ENCODE assay signal across 1 cellular context in the genomic region with DNA sequence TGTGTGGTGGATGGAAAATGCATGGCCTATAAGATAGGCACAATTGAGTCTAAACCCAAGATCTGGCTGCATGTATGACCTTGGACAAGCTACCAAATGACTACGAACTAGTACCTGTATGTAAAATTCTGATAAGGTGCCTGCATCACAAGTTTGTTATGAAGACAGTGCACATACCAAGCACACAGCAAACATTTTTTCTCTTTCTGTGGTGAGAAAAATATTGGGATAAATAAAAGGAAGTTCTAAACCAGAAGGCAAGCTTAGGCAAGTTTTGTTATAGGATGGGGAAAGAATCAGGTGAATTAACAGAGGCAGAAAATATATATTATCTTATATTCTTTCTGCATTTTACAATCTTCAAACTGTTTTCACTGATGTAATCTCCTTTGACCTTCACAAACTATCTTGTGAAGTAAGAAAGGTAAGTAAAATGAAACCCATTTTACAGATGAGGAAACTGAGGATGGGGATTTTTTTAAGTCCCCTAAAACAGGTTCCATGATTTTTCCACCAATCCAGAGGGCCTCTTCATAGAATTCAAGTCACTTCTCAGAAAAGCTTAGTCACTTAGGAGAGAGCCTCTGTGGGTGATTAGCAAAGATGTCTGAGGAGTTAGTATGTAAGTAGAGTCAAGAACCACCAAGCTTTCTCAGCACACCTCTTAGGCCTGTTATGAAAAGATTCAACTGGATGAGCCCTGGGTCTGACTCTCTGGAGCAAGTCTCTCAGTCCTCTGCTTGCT.
TF ChIP-seq lines count a peak whose summit lies in the region.

No MANE protein-coding gene starts in this region.

TF ChIP-seq in HepG2, 621 proteins besides CTCF, POLR2A, EP300 and RAD21:
- TF ChIP-seq KLF13 (CRISPR knock-in tag; IDR thresholded peaks at IDR 0.05) (no peak), ZNF629 (CRISPR knock-in tag; conservative IDR thresholded peaks at IDR 0.05) (peak; percentile 34; the same call in 1 of the 2 replicates)
